Comparison of ENCODE assay signal across 9 cellular contexts in genomic region chr11:111414267-111414931, GRCh38. TPM values are rescaled to one million over a fixed set of nuclear protein-coding genes. Genes with fewer than 3 reads are reported as not detected.
DNase-seq lines count a peak whose midpoint lies in the region; ATAC-seq and TF ChIP-seq lines count a peak whose summit lies in the region.
"Had no signal": no experiment of that assay in that cellular context is flagged by ENCODE, and none has a peak within 500 bp of the region (broad histone marks: within the 10 kb centered on the region; RNA-seq: fewer than 3 reads in every experiment).

No MANE protein-coding gene starts in this region.

- no peaks in the 10 kb centered on the region for H4K20me1 ChIP-seq in OCI-LY3 (ENCODE audit: insufficient read depth, low read length)

- ATAC-seq in activated T-cell treated with anti-CD3 and anti-CD28 coated beads, Interleukin-2, amount 50 U/mL, for 4 hours, result peak; percentile 15 to 35
- ATAC-seq in HG02571 (IDR thresholded peaks at IDR 0.05; ENCODE audit: unreplicated experiment) (peak; percentile 26), HG02938 (IDR thresholded peaks at IDR 0.05; ENCODE audit: unreplicated experiment) (no peak)
- ATAC-seq in stimulated activated naive B cell treated with anti-CD40 and anti-IgM and Interleukin-4, amounts not matched to agents 10 μg/mL and 1 μg/mL and 100 μg/mL, for 72 hours (replicated peaks), result no peak

- H3K4me1 Mint-ChIP-seq in activated T-cell treated with anti-CD3 and anti-CD28 coated beads, Interleukin-2, amount 50 U/mL, for 4 hours (ENCODE audit: low read depth), result peaks cover 63% of the 10 kb centered on the region
- peaks cover 80 to 98% of the 10 kb centered on the region in 2 donors for H3K4me1 Mint-ChIP-seq in stimulated activated naive B cell treated with anti-CD40 and anti-IgM and Interleukin-4, amounts not matched to agents 10 μg/mL and 1 μg/mL and 100 μg/mL, for 72 hours

- H3K27ac Mint-ChIP-seq in stimulated activated naive B cell treated with anti-CD40 and anti-IgM and Interleukin-4, amounts not matched to agents 10 μg/mL and 1 μg/mL and 100 μg/mL, for 72 hours, result peak overlapping the region; percentile 97

- peaks cover 37% of the 10 kb centered on the region; the same call in 1 of the 2 replicates for H3K9me3 ChIP-seq in OCI-LY3 (ENCODE audit: insufficient read depth, low read length)

- H3K4me2 ChIP-seq in OCI-LY3 (ENCODE audit: low read length), result peak overlapping the region; percentile 64

- peak overlapping the region; percentile 99 for H3K27ac ChIP-seq in OCI-LY3 (ENCODE audit: low read length)

- no peak for DNase-seq in activated T-cell treated with anti-CD3 and anti-CD28 coated beads, Interleukin-2, amount 50 U/mL, for 4 hours
- DNase-seq in activated T-cell treated with anti-CD3 and anti-CD28 coated beads, Interleukin-2, amount 50 U/mL, for 1 hour, result no peak
- DNase-seq in stimulated activated naive B cell treated with anti-CD40 and anti-IgM and Interleukin-4, amounts not matched to agents 10 μg/mL and 1 μg/mL and 100 μg/mL, for 72 hours, result no peak
- no peak for DNase-seq in AG08395 (ENCODE audit: low spot score)
- no peak for DNase-seq in NCI-H187 (lab: John Stamatoyannopoulos, UW)
- DNase-seq: activated gamma-delta T cell had no signal

- no peaks in the 10 kb centered on the region for H3K27me3 Mint-ChIP-seq in activated T-cell treated with anti-CD3 and anti-CD28 coated beads, Interleukin-2, amount 50 U/mL, for 4 hours (ENCODE audit: low read depth)
- no peaks in the 10 kb centered on the region for H3K27me3 Mint-ChIP-seq in stimulated activated naive B cell treated with anti-CD40 and anti-IgM and Interleukin-4, amounts not matched to agents 10 μg/mL and 1 μg/mL and 100 μg/mL, for 72 hours

- no peak; the same call in 1 of the 2 replicates for TF ChIP-seq CTCF in OCI-LY3 (IDR thresholded peaks at IDR 0.05; ENCODE audit: low read depth, low read length)

- H3K9ac ChIP-seq in OCI-LY3 (ENCODE audit: low read length), result peak overlapping the region; percentile 96

- H3K36me3 ChIP-seq in OCI-LY3 (replicated peaks; ENCODE audit: low read depth, low read length), result no peaks in the 10 kb centered on the region

- peaks cover 99% of the 10 kb centered on the region for H3K4me1 ChIP-seq in OCI-LY3 (ENCODE audit: low read length)

- peak overlapping the region; percentile 33; the same call in 1 of the 2 replicates for H3K4me3 ChIP-seq in OCI-LY3 (ENCODE audit: low read length)

- no peaks in the 10 kb centered on the region for H3K36me3 Mint-ChIP-seq in activated T-cell treated with anti-CD3 and anti-CD28 coated beads, Interleukin-2, amount 50 U/mL, for 4 hours (ENCODE audit: insufficient read depth)
- no peaks in the 10 kb centered on the region for H3K36me3 Mint-ChIP-seq in stimulated activated naive B cell treated with anti-CD40 and anti-IgM and Interleukin-4, amounts not matched to agents 10 μg/mL and 1 μg/mL and 100 μg/mL, for 72 hours

- no peak overlapping the region for H2AFZ ChIP-seq in OCI-LY3 (ENCODE audit: low read depth, low read length)

- H3K4me3 Mint-ChIP-seq in activated T-cell treated with anti-CD3 and anti-CD28 coated beads, Interleukin-2, amount 50 U/mL, for 4 hours, result peak overlapping the region; percentile 1
- H3K4me3 Mint-ChIP-seq in stimulated activated naive B cell treated with anti-CD40 and anti-IgM and Interleukin-4, amounts not matched to agents 10 μg/mL and 1 μg/mL and 100 μg/mL, for 72 hours, result peak overlapping the region; percentile 69 to 77

- H3K27me3 ChIP-seq in OCI-LY3 (ENCODE audit: low read depth, low read length), result no peaks in the 10 kb centered on the region

- peaks cover 28% of the 10 kb centered on the region for H3K79me2 ChIP-seq in OCI-LY3 (ENCODE audit: low read length)

- no peaks in the 10 kb centered on the region for H3K9me3 Mint-ChIP-seq in activated T-cell treated with anti-CD3 and anti-CD28 coated beads, Interleukin-2, amount 50 U/mL, for 4 hours
- H3K9me3 Mint-ChIP-seq in stimulated activated naive B cell treated with anti-CD40 and anti-IgM and Interleukin-4, amounts not matched to agents 10 μg/mL and 1 μg/mL and 100 μg/mL, for 72 hours, result peaks cover 0 to 2% of the 10 kb centered on the region in 2 donors

RNA-seq across cellular contexts. Expression of gene POU2AF1, which starts 35.3 kb away (rescaled TPM):
- total RNA-seq in activated T-cell treated with anti-CD3 and anti-CD28 coated beads, Interleukin-2, amount 50 U/mL, for 4 hours, result 10 to 100 TPM in 1 of 3 donors, 1 to 10 TPM in 2; 4.3 to 10.8 (median 7.5) TPM

Comparison
In these comparisons a context has a peak if more than half of its experiments do, and no peak if none do; other contexts are left out.
1. ATAC-seq: peak in activated T-cell treated with anti-CD3 and anti-CD28 coated beads, Interleukin-2, amount 50 U/mL, for 4 hours (2 of 2) and HG02571 (single experiment); none in stimulated activated naive B cell treated with anti-CD40 and anti-IgM and Interleukin-4, amounts not matched to agents 10 μg/mL and 1 μg/mL and 100 μg/mL, for 72 hours (0 of 2) and HG02938 (single experiment).